Comparison of ENCODE assay signal across 8 cellular contexts in genomic region chr21:31343680-31344480, GRCh38. TPM values are rescaled to one million over a fixed set of nuclear protein-coding genes. Genes with fewer than 3 reads are reported as not detected.
DNase-seq lines count a peak whose midpoint lies in the region; ATAC-seq, FAIRE-seq and TF ChIP-seq lines count a peak whose summit lies in the region.

A gene with protein sequence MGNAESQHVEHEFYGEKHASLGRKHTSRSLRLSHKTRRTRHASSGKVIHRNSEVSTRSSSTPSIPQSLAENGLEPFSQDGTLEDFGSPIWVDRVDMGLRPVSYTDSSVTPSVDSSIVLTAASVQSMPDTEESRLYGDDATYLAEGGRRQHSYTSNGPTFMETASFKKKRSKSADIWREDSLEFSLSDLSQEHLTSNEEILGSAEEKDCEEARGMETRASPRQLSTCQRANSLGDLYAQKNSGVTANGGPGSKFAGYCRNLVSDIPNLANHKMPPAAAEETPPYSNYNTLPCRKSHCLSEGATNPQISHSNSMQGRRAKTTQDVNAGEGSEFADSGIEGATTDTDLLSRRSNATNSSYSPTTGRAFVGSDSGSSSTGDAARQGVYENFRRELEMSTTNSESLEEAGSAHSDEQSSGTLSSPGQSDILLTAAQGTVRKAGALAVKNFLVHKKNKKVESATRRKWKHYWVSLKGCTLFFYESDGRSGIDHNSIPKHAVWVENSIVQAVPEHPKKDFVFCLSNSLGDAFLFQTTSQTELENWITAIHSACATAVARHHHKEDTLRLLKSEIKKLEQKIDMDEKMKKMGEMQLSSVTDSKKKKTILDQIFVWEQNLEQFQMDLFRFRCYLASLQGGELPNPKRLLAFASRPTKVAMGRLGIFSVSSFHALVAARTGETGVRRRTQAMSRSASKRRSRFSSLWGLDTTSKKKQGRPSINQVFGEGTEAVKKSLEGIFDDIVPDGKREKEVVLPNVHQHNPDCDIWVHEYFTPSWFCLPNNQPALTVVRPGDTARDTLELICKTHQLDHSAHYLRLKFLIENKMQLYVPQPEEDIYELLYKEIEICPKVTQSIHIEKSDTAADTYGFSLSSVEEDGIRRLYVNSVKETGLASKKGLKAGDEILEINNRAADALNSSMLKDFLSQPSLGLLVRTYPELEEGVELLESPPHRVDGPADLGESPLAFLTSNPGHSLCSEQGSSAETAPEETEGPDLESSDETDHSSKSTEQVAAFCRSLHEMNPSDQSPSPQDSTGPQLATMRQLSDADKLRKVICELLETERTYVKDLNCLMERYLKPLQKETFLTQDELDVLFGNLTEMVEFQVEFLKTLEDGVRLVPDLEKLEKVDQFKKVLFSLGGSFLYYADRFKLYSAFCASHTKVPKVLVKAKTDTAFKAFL (N-terminal part only) (minus strand): TSS chr21:31344261. CDS start chr21:31266972, 77,289 bp downstream.

- whole genome bisulfite sequencing in mammary epithelial cell (ENCODE audit: low coverage, missing lambda C conversion rate) = under 1% methylated on average over 36 of the region's 49 CpGs
- 1 to 5% (median 5%) methylated on average over 49 of the region's 49 CpGs for WGBS in small intestine, 3 donors

- no peak for FAIRE-seq in small intestine (lab: Jason Lieb, UNC)

- peak; percentile 53 for DNase-seq in NCI-H2107 treated with DMSO at 0.1 percent for 48 hours (lab: John Stamatoyannopoulos, UW; ENCODE audit: unreplicated experiment)
- no peak for DNase-seq in NCI-H2107 (lab: John Stamatoyannopoulos, UW)
- peak; percentile 31 to 49 for DNase-seq in SJCRH30
- peak; percentile 89 for DNase-seq in mammary epithelial cell
- DNase-seq in immature natural killer cell = peak in 1 of 3 donors; percentile 15
- DNase-seq in small intestine = peak; percentile 4

- no peaks in the 10 kb centered on the region for H3K27me3 ChIP-seq in SJCRH30
- no peaks in the 10 kb centered on the region for H3K27me3 ChIP-seq in mammary epithelial cell (ENCODE audit: insufficient read depth, low read length)
- peaks cover 0 to 9% of the 10 kb centered on the region in 2 donors for H3K27me3 ChIP-seq in small intestine (ENCODE audit: control insufficient read depth in 2 of 2, insufficient read depth in 2 of 2, low read length in 2 of 2)

- H4K20me1 ChIP-seq in mammary epithelial cell (ENCODE audit: insufficient read depth, low read length) = no peaks in the 10 kb centered on the region

- intact Hi-C loops in mammary epithelial cell (cut with micrococcal nuclease) = loop anchor here (5.0 kb wide), 1 partner anchor 127 kb away; no protein-coding TSS in a partner anchor

- dilution Hi-C loops in mammary epithelial cell (cut with HindIII; ENCODE audit: low sequenced_read_pairs) = no loop called here

- H3K27me3 Mint-ChIP-seq in immature natural killer cell (ENCODE audit: low read depth in 3 of 3) = peaks cover 10 to 15% (median 12%) of the 10 kb centered on the region in 3 donors

- H2AFZ ChIP-seq in mammary epithelial cell (ENCODE audit: low read depth, low read length) = peak within 1 kb of the TSS; percentile 82

- H3K27ac Mint-ChIP-seq in immature natural killer cell = peak within 1 kb of the TSS in 3 of 6 donors; percentile 54 to 87 (median 72)

- no peak for TF ChIP-seq CTCF in mammary epithelial cell (conservative IDR thresholded peaks at IDR 0.05 in 1 of 2, IDR thresholded peaks at IDR 0.05 in 1 of 2; ENCODE audit: extremely low read depth in 1 of 2, insufficient read depth in 1 of 2, low read depth in 1 of 2, low read length in 2 of 2)

- H3K4me1 ChIP-seq in SJCRH30 (no peaks in the 10 kb centered on the region), mammary epithelial cell (ENCODE audit: insufficient read depth, low read length) (peaks cover 10% of the 10 kb centered on the region), small intestine (ENCODE audit: control insufficient read depth in 2 of 2, insufficient read depth in 1 of 2, low read depth in 1 of 2, low read length in 1 of 2) (no peaks in the 10 kb centered on the region)

- H3K36me3 Mint-ChIP-seq in immature natural killer cell = peaks cover 0 to under 1% (median 0%) of the 10 kb centered on the region in 3 donors

- H3K36me3 ChIP-seq in SJCRH30 (no peaks in the 10 kb centered on the region), mammary epithelial cell (ENCODE audit: insufficient read depth, low read length) (no peaks in the 10 kb centered on the region), small intestine (ENCODE audit: control insufficient read depth in 2 of 2, insufficient read depth in 2 of 2, low read length in 2 of 2) (no peaks in the 10 kb centered on the region)

- H3K4me1 Mint-ChIP-seq in immature natural killer cell = peaks cover 11 to 47% of the 10 kb centered on the region in 2 donors

- BruUV-seq in mammary epithelial cell (replicated peaks; lab: Mats Ljungman, UMichigan) = TSS peak; percentile 55

- H3K27ac ChIP-seq in SJCRH30 (no peak within 1 kb of the TSS), mammary epithelial cell (ENCODE audit: insufficient read depth, low read depth, low read length) (peak within 1 kb of the TSS; percentile 58), small intestine (ENCODE audit: low read depth in 1 of 2, low read length in 1 of 2) (peak within 1 kb of the TSS in 1 of 2 donors; percentile 32)

- H3K9ac ChIP-seq in mammary epithelial cell (ENCODE audit: insufficient read depth, low read length) = peak within 1 kb of the TSS; percentile 87

- ATAC-seq in GM18511 (IDR thresholded peaks at IDR 0.05; ENCODE audit: unreplicated experiment) (no peak), HG03460 (IDR thresholded peaks at IDR 0.05; ENCODE audit: unreplicated experiment) (no peak)

- CTCF ChIA-PET in mammary epithelial cell (lab: Charles Lee; ENCODE audit: low non-redundant PET) = interaction anchor here (0.6 kb wide), 1 partner anchor 145 kb away, joined by 3 read pairs; no protein-coding TSS in a partner anchor

- peaks cover 0 to 3% (median 0%) of the 10 kb centered on the region in 6 donors for H3K9me3 Mint-ChIP-seq in immature natural killer cell

- peak within 1 kb of the TSS; percentile 76 to 93 (median 90) for H3K4me3 Mint-ChIP-seq in immature natural killer cell

- peak within 1 kb of the TSS; percentile 90 for H3K4me2 ChIP-seq in mammary epithelial cell (ENCODE audit: insufficient read depth, low read depth, low read length)

- H3K79me2 ChIP-seq in mammary epithelial cell (ENCODE audit: insufficient read depth, low read length) = peaks cover 15% of the 10 kb centered on the region

- H3K4me3 ChIP-seq in SJCRH30 = peak within 1 kb of the TSS; percentile 57
- peak within 1 kb of the TSS; percentile 75 to 81 (median 77) for H3K4me3 ChIP-seq in mammary epithelial cell (replicated peaks in 1 of 3; ENCODE audit: insufficient read depth in 1 of 3, low read depth in 2 of 3, low read length in 3 of 3)
- H3K4me3 ChIP-seq in small intestine (ENCODE audit: low read depth in 1 of 2, low read length in 2 of 2) = no peak within 1 kb of the TSS

- H3K9me3 ChIP-seq in SJCRH30 (replicated peaks) (no peaks in the 10 kb centered on the region), mammary epithelial cell (replicated peaks; ENCODE audit: insufficient read depth, low read length) (no peaks in the 10 kb centered on the region), small intestine (ENCODE audit: control insufficient read depth, low read depth) (no peaks in the 10 kb centered on the region)

- in situ Hi-C loops in mammary epithelial cell (cut with MboI; ENCODE audit: low sequenced_read_pairs in 2 of 2) = loop anchor here in 1 of 2 donors (10.0 kb wide), 1 partner anchor 149 kb away; no protein-coding TSS in a partner anchor

RNA-seq across cellular contexts. Expression of the gene that starts here (rescaled TPM):
- 6.0 and 9.5 TPM in 2 replicates for total RNA-seq in SJCRH30 (2014; rRNA removed; shearing (Covaris generic))
- total RNA-seq in mammary epithelial cell = 10 to 100 TPM; 14.7 to 27.7 TPM
- 13.0 TPM for polyA plus RNA-seq in mammary epithelial cell
- 28.0 TPM for polyA minus RNA-seq in mammary epithelial cell
- 10 to 100 TPM in 1 of 3 donors, 1 to 10 TPM in 2; 5.6 to 24.7 (median 9.1) TPM for polyA plus RNA-seq in immature natural killer cell
- polyA plus RNA-seq in small intestine = 1 to 10 TPM in 2 of 3 donors, under 1 TPM in 1; 0.45 to 4.1 (median 1.9) TPM

Comparison
In these comparisons a context has a peak if more than half of its experiments do, and no peak if none do; other contexts are left out.
1. H3K4me3 ChIP-seq: peak in SJCRH30 (single experiment) and mammary epithelial cell (3 of 3); none in small intestine (0 of 2).